Comparison of ENCODE assay signal across 30 cellular contexts in the genomic region with DNA sequence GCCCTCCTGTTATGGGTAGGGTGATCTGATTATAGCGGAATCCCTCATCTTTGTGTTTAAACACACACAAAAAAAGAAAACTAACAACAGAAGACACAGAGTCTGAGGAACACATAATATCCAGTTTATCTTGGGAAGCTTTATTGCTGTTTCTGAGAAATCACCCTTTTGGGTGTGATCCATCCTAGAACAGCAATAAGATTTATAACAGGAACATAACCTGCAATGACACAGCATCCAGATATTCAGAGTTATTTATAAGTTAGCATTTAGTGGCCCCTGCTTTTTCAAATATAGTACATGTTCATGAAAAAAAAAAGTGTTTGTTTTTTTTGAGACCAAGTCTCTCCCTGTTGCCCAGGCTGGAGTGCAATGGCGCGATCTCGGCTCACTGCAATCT.
"Had no signal": no experiment of that assay in that cellular context is flagged by ENCODE, and none has a peak within 500 bp of the region (broad histone marks: within the 10 kb centered on the region; RNA-seq: fewer than 3 reads in every experiment).

No MANE protein-coding gene starts in this region.

- DNase-seq: activated B cell treated with CpG ODN at 0.5 μM for 24 hours; activated CD4-positive, alpha-beta T cell treated with anti-CD3 and anti-CD28 coated beads for 48 hours; activated CD4-positive, alpha-beta T cell treated with anti-CD3 and anti-CD28 coated beads, Interleukin-2, amount 50 U/mL, for 1 hour; activated CD4-positive, alpha-beta T cell treated with anti-CD3 and anti-CD28 coated beads, Interleukin-2, amount 50 U/mL, for 48 hours; activated CD8-positive, alpha-beta memory T cell treated with anti-CD3 and anti-CD28 coated beads for 24 hours; activated CD8-positive, alpha-beta T cell treated with anti-CD3 and anti-CD28 coated beads for 36 hours; activated effector memory CD4-positive, alpha-beta T cell treated with anti-CD3 and anti-CD28 coated beads, Interleukin-2, amount 50 U/mL, for 16 hours; activated naive CD4-positive, alpha-beta T cell treated with anti-CD3 and anti-CD28 coated beads for 36 hours; activated naive CD8-positive, alpha-beta T cell treated with anti-CD3 and anti-CD28 coated beads for 36 hours; activated naive CD8-positive, alpha-beta T cell treated with anti-CD3 and anti-CD28 coated beads, Interleukin-2, amount 50 U/mL, for 24 hours; activated T-cell treated with anti-CD3 and anti-CD28 coated beads, Interleukin-2, amount 50 U/mL, for 4 hours; adrenal gland; amygdala; cortex of kidney; dermis blood vessel endothelial cell; effector CD8-positive, alpha-beta T cell; esophagus squamous epithelium; foreskin melanocyte; T-helper 1 cell; T-helper 17 cell; T1000; WERI-Rb-1 had no signal

- ATAC-seq: activated CD4-positive, CD25-positive, alpha-beta regulatory T cell treated with anti-CD3 and anti-CD28 coated beads, Interleukin-2, amount 50 U/mL, for 24 hours; activated CD8-positive, alpha-beta T cell treated with anti-CD3 and anti-CD28 coated beads for 36 hours; activated naive CD8-positive, alpha-beta T cell treated with anti-CD3 and anti-CD28 coated beads, Interleukin-2, amount 50 U/mL, for 24 hours; activated T-cell treated with anti-CD3 and anti-CD28 coated beads, Interleukin-2, amount 50 U/mL, for 4 hours; activated T-helper 17 cell treated with anti-CD3 and anti-CD28 coated beads, Interleukin-2, amount 50 U/mL, for 72 hours; gastroesophageal sphincter; T-helper 17 cell had no signal

- H3K4me3 ChIP-seq: adrenal gland, ascending aorta, esophagus squamous epithelium, gastroesophageal sphincter had no signal

- H3K9me3 ChIP-seq: adrenal gland, ascending aorta, esophagus squamous epithelium, gastroesophageal sphincter had no signal

- H3K36me3 ChIP-seq: adrenal gland, ascending aorta, esophagus squamous epithelium, gastroesophageal sphincter, WERI-Rb-1 had no signal

- H3K4me1 ChIP-seq: adrenal gland, ascending aorta, esophagus squamous epithelium, gastroesophageal sphincter had no signal

- H3K27me3 ChIP-seq: adrenal gland, ascending aorta, esophagus squamous epithelium, gastroesophageal sphincter had no signal

- FAIRE-seq: bronchial epithelial cell, endometrium, endothelial cell of umbilical vein had no signal

- H3K27ac ChIP-seq: adrenal gland, ascending aorta, epithelial cell of prostate, esophagus squamous epithelium, gastroesophageal sphincter, WERI-Rb-1 had no signal
